Comparison of ENCODE assay signal across 14 cellular contexts in genomic region chr7:150971242-150972048, GRCh38. TPM values are rescaled to one million over a fixed set of nuclear protein-coding genes. Genes with fewer than 3 reads are reported as not detected.
DNase-seq lines count a peak whose midpoint lies in the region; ATAC-seq and TF ChIP-seq lines count a peak whose summit lies in the region.
"Had no signal": no experiment of that assay in that cellular context is flagged by ENCODE, and none has a peak within 500 bp of the region (broad histone marks: within the 10 kb centered on the region; RNA-seq: fewer than 3 reads in every experiment).

No MANE protein-coding gene starts in this region.

- H2AK9ac ChIP-seq in IMR-90 (replicated peaks; ENCODE audit: low read depth, low read length, poor library complexity), result peak overlapping the region; percentile 13

- H3K4me1 ChIP-seq in IMR-90 (ENCODE audit: control insufficient read depth, insufficient read depth, low read length) (peaks cover 20% of the 10 kb centered on the region; the same call in 1 of the 2 replicates), cardiac muscle cell (ENCODE audit: low read depth) (peaks cover 79% of the 10 kb centered on the region), ovary (ENCODE audit: insufficient read depth) (peaks cover 27% of the 10 kb centered on the region)

- BruUV-seq in IMR-90 (replicated peaks; lab: Mats Ljungman, UMichigan), result no TSS peak

- H2BK15ac ChIP-seq in IMR-90 (ENCODE audit: low read depth, low read length), result no peak overlapping the region

- no peak overlapping the region for H4K5ac ChIP-seq in IMR-90 (ENCODE audit: low read depth, low read length)

- TF ChIP-seq RAD21 in IMR-90 (IDR thresholded peaks at IDR 0.05; ENCODE audit: low read length), result no peak

- TF ChIP-seq POLR2A in IMR-90 (IDR thresholded peaks at IDR 0.05; ENCODE audit: low read depth, low read length) (no peak), ovary (IDR thresholded peaks at IDR 0.05) (no peak)

- no peak overlapping the region for H4K91ac ChIP-seq in IMR-90 (ENCODE audit: insufficient read depth, low read depth, low read length)

- no peak for DNase-seq in IMR-90
- DNase-seq in NCI-H345 treated with DMSO at 0.1 percent for 48 hours (lab: John Stamatoyannopoulos, UW; ENCODE audit: unreplicated experiment), result peak; percentile 38
- no peak for DNase-seq in cardiac muscle cell (ENCODE audit: low read depth in 1 of 2, low spot score in 1 of 2)
- peak; percentile 66 to 74 (median 71) for DNase-seq in ovary
- DNase-seq in activated naive CD8-positive, alpha-beta T cell treated with anti-CD3 and anti-CD28 coated beads, Interleukin-2, amount 50 U/mL, for 24 hours, result no peak
- no peak for DNase-seq in GM10248 (ENCODE audit: extremely low spot score)
- DNase-seq: activated CD4-positive, alpha-beta T cell treated with anti-CD3 and anti-CD28 coated beads for 1 hour; stimulated activated CD4-positive, alpha-beta T cell treated with anti-CD3 and anti-CD28 coated beads, Interleukin-2, amount 100 ng/mL, for 24 hours; stimulated activated naive CD4-positive, alpha-beta T cell treated with Interleukin-2 at 50 U/mL for 16 hours had no signal

- no peak overlapping the region for H3K4ac ChIP-seq in IMR-90 (ENCODE audit: low read depth, low read length)

- POLR2A ChIA-PET in IMR-90 (lab: Charles Lee; ENCODE audit: unreplicated experiment) (no interaction called here), GM10248 (lab: Yijun Ruan, JAX) (no interaction called here)

- H3K27ac ChIP-seq in IMR-90 (ENCODE audit: insufficient read depth, low read length), result no peak overlapping the region; the same call in 1 of the 2 replicates
- H3K27ac ChIP-seq in cardiac muscle cell, result peak overlapping the region; percentile 80
- H3K27ac ChIP-seq in ovary, result peak overlapping the region in 1 of 2 donors; percentile 67
- H3K27ac ChIP-seq: SK-N-MC had no signal

- H3K56ac ChIP-seq in IMR-90 (ENCODE audit: extremely low read depth, insufficient read depth, low read length), result no peak overlapping the region

- no peaks in the 10 kb centered on the region for H3K79me1 ChIP-seq in IMR-90 (ENCODE audit: low read depth in 1 of 2, low read length in 2 of 2)

- TF ChIP-seq CTCF in IMR-90 (conservative IDR thresholded peaks at IDR 0.05; ENCODE audit: low read depth, low read length) (no peak), cardiac muscle cell (IDR thresholded peaks at IDR 0.05; ENCODE audit: low read depth, low read length) (no peak), ovary (IDR thresholded peaks at IDR 0.05) (no peak), GM10248 (IDR thresholded peaks at IDR 0.05; ENCODE audit: control extremely low read depth, extremely low read depth, low read depth, missing control alignments) (no peak)

- H3K4me3 ChIP-seq in IMR-90 (ENCODE audit: insufficient read depth, low read depth, low read length) (no peak overlapping the region), cardiac muscle cell (no peak overlapping the region), ovary (no peak overlapping the region)
- H3K4me3 ChIP-seq: SK-N-MC had no signal

- H2AK5ac ChIP-seq in IMR-90 (ENCODE audit: low read depth, low read length), result no peak overlapping the region

- no peak overlapping the region for H2BK120ac ChIP-seq in IMR-90 (ENCODE audit: low read depth, low read length)

- WGBS in IMR-90 (ENCODE audit: extremely low coverage in 2 of 2, insufficient read length in 1 of 2), 2 experiments, result 33% methylated on average over 5 of the region's 17 CpGs; no CpG with 5 or more reads in 1 of the 2 experiments
- WGBS in ovary, 3 donors, result 17 to 32% (median 23%) methylated on average over 17 of the region's 17 CpGs

- in situ Hi-C loops in IMR-90 (cut with MboI; ENCODE audit: low sequenced_read_pairs), result no loop called here

- no peak for TF ChIP-seq EP300 in ovary (IDR thresholded peaks at IDR 0.05)

- H4K8ac ChIP-seq in IMR-90 (ENCODE audit: low read depth in 2 of 2, low read length in 2 of 2), result no peak overlapping the region

- H2AFZ ChIP-seq in IMR-90 (replicated peaks; ENCODE audit: low read length, poor library complexity), result peak overlapping the region; percentile 33

- no peak overlapping the region for H3K14ac ChIP-seq in IMR-90 (replicated peaks; ENCODE audit: low read depth, low read length)

- no peaks in the 10 kb centered on the region for H3K9me3 Mint-ChIP-seq in activated naive CD8-positive, alpha-beta T cell treated with anti-CD3 and anti-CD28 coated beads, Interleukin-2, amount 50 U/mL, for 24 hours
- H3K9me3 Mint-ChIP-seq: CD8-positive, alpha-beta T cell had no signal

- peaks cover 12% of the 10 kb centered on the region for H3K4me1 Mint-ChIP-seq in activated naive CD8-positive, alpha-beta T cell treated with anti-CD3 and anti-CD28 coated beads, Interleukin-2, amount 50 U/mL, for 24 hours

- no peaks in the 10 kb centered on the region; the same call in 1 of the 2 replicates for H4K20me1 ChIP-seq in IMR-90 (ENCODE audit: insufficient read depth, low read length)

- H3K9me3 ChIP-seq in IMR-90 (ENCODE audit: control insufficient read depth, insufficient read depth, low read length) (no peaks in the 10 kb centered on the region), cardiac muscle cell (ENCODE audit: low read depth) (no peaks in the 10 kb centered on the region), ovary (no peaks in the 10 kb centered on the region)

- H3K27me3 ChIP-seq in IMR-90 (ENCODE audit: control insufficient read depth, insufficient read depth, low read length), result peaks cover 35% of the 10 kb centered on the region
- no peaks in the 10 kb centered on the region for H3K27me3 ChIP-seq in cardiac muscle cell
- no peaks in the 10 kb centered on the region for H3K27me3 ChIP-seq in ovary

- dilution Hi-C loops in IMR-90 (cut with HindIII; ENCODE audit: low sequenced_read_pairs, unreplicated experiment), result no loop called here

- H3K27ac Mint-ChIP-seq in activated naive CD8-positive, alpha-beta T cell treated with anti-CD3 and anti-CD28 coated beads, Interleukin-2, amount 50 U/mL, for 24 hours, result no peak overlapping the region
- H3K27ac Mint-ChIP-seq: CD8-positive, alpha-beta T cell had no signal

- peaks cover 7% of the 10 kb centered on the region for H3K27me3 Mint-ChIP-seq in activated naive CD8-positive, alpha-beta T cell treated with anti-CD3 and anti-CD28 coated beads, Interleukin-2, amount 50 U/mL, for 24 hours

- CTCF ChIA-PET in IMR-90 (lab: Yijun Ruan, JAX) (interaction anchor here (0.6 to 1.2 kb wide), 2 partner anchors 17 to 90 kb away, joined by 4 read pairs; no protein-coding TSS in a partner anchor), GM10248 (lab: Yijun Ruan, JAX) (interaction anchor here (0.6 to 6.1 kb wide), 4 partner anchors 9 to 73 kb away, joined by 3 to 46 read pairs (median 4); no protein-coding TSS in a partner anchor)

- H3K18ac ChIP-seq in IMR-90 (ENCODE audit: low read depth, low read length), result no peak overlapping the region; the same call in 1 of the 2 replicates

- intact Hi-C loops in IMR-90 (cut with micrococcal nuclease) (no loop called here), ovary (cut with DNase I) (loop anchor here in 1 of 4 donors (10.0 kb wide), 1 partner anchor 187 kb away; no protein-coding TSS in a partner anchor)

- ATAC-seq in IMR-90 (ENCODE audit: low read depth) (no peak; the same call in 1 of the 2 replicates), HG03571 (IDR thresholded peaks at IDR 0.05; ENCODE audit: unreplicated experiment) (no peak), GM19328 (IDR thresholded peaks at IDR 0.05; ENCODE audit: unreplicated experiment) (no peak)
- no peak for ATAC-seq in activated naive CD8-positive, alpha-beta T cell treated with anti-CD3 and anti-CD28 coated beads, Interleukin-2, amount 50 U/mL, for 24 hours
- ATAC-seq: CD8-positive, alpha-beta T cell; esophagus mucosa had no signal

- no peak overlapping the region for H3K23ac ChIP-seq in IMR-90 (ENCODE audit: low read depth, low read length)

- H3K36me3 ChIP-seq in IMR-90 (ENCODE audit: control insufficient read depth, insufficient read depth, low read length), result no peaks in the 10 kb centered on the region; the same call in 1 of the 2 replicates
- peaks cover 7% of the 10 kb centered on the region for H3K36me3 ChIP-seq in cardiac muscle cell
- no peaks in the 10 kb centered on the region for H3K36me3 ChIP-seq in ovary

- H3K9me1 ChIP-seq in IMR-90 (ENCODE audit: insufficient read depth, low read length), result no peaks in the 10 kb centered on the region

- no peak overlapping the region; the same call in 1 of the 2 replicates for H3K4me2 ChIP-seq in IMR-90 (ENCODE audit: low read depth, low read length)

- no peak overlapping the region for H3K4me3 Mint-ChIP-seq in activated naive CD8-positive, alpha-beta T cell treated with anti-CD3 and anti-CD28 coated beads, Interleukin-2, amount 50 U/mL, for 24 hours
- H3K4me3 Mint-ChIP-seq: CD8-positive, alpha-beta T cell had no signal

- H3K36me3 Mint-ChIP-seq in activated naive CD8-positive, alpha-beta T cell treated with anti-CD3 and anti-CD28 coated beads, Interleukin-2, amount 50 U/mL, for 24 hours (ENCODE audit: low read depth), result no peaks in the 10 kb centered on the region
- H3K36me3 Mint-ChIP-seq: CD8-positive, alpha-beta T cell had no signal

- H2BK5ac ChIP-seq in IMR-90 (ENCODE audit: low read depth, low read length, poor library complexity, severe bottlenecking), result no peak overlapping the region

- no peak overlapping the region for H3K9ac ChIP-seq in IMR-90 (ENCODE audit: low read depth, low read length)

- no peak overlapping the region for H2BK20ac ChIP-seq in IMR-90 (ENCODE audit: low read depth, low read length)

RNA-seq across cellular contexts. Expression of gene KCNH2, which starts 6.7 kb away (rescaled TPM):
- total RNA-seq in IMR-90 (2012; rRNA removed) (0.56 and 0.90 TPM in 2 replicates), cardiac muscle cell (91.5 and 110 TPM in 2 replicates), ovary (10 to 100 TPM in 2 of 7 donors, 1 to 10 TPM in 5; 2.0 to 26.3 (median 8.0) TPM)
- polyA plus RNA-seq in IMR-90 (2012; rRNA removed) (1.6 and 2.1 TPM in 2 replicates), cardiac muscle cell (48.0 and 64.2 TPM in 2 replicates), ovary (1 to 10 TPM; 3.0 to 5.0 TPM)
- polyA plus RNA-seq in IMR-90 (2012; cell fraction: cytosol; rRNA removed), result 0.74 and 2.5 TPM in 2 replicates
- polyA plus RNA-seq in IMR-90 (2012; cell fraction: nucleus; rRNA removed; ENCODE audit: low replicate concordance), result 1.2 and 2.0 TPM in 2 replicates

RNA-seq across cellular contexts. Expression of gene NOS3, which starts 19.4 kb away (rescaled TPM):
- 0.28 and 0.72 TPM in 2 replicates for total RNA-seq in IMR-90 (2012; rRNA removed)
- polyA plus RNA-seq in IMR-90 (2012; rRNA removed), result 2.0 and 2.9 TPM in 2 replicates
- 1.2 and 1.9 TPM in 2 replicates for polyA plus RNA-seq in IMR-90 (2012; cell fraction: cytosol; rRNA removed)
- 1.0 and 3.3 TPM in 2 replicates for polyA plus RNA-seq in IMR-90 (2012; cell fraction: nucleus; rRNA removed; ENCODE audit: low replicate concordance)
- total RNA-seq in cardiac muscle cell, result 19.7 and 20.3 TPM in 2 replicates
- polyA plus RNA-seq in cardiac muscle cell, result 13.1 and 16.3 TPM in 2 replicates
- total RNA-seq in ovary, result 10 to 100 TPM in 1 of 7 donors, 1 to 10 TPM in 6; 2.9 to 26.0 (median 5.4) TPM
- polyA plus RNA-seq in ovary, result 1 to 10 TPM; 1.0 to 8.9 TPM

RNA-seq across cellular contexts. Expression of gene ATG9B, which starts 52.8 kb away (rescaled TPM):
- total RNA-seq in IMR-90 (2012; rRNA removed), result 0.18 TPM in 1 of 2 replicates, not detected in the other
- 0.91 and 1.1 TPM in 2 replicates for polyA plus RNA-seq in IMR-90 (2012; rRNA removed)
- polyA plus RNA-seq in IMR-90 (2012; cell fraction: cytosol; rRNA removed), result 0.22 and 0.49 TPM in 2 replicates
- polyA plus RNA-seq in IMR-90 (2012; cell fraction: nucleus; rRNA removed; ENCODE audit: low replicate concordance), result 3.2 and 5.6 TPM in 2 replicates
- total RNA-seq in cardiac muscle cell, result 7.1 and 8.4 TPM in 2 replicates
- 13.0 and 22.7 TPM in 2 replicates for polyA plus RNA-seq in cardiac muscle cell
- total RNA-seq in ovary, result 1 to 10 TPM in 1 of 7 donors, under 1 TPM in 6; 0.18 to 1.0 (median 0.40) TPM
- polyA plus RNA-seq in ovary, result under 1 TPM; 0.03 to 0.19 TPM

RNA-seq across cellular contexts. Expression of gene ABCB8, which starts 56.8 kb away (rescaled TPM):
- total RNA-seq in IMR-90 (2012; rRNA removed) (14.7 and 16.3 TPM in 2 replicates), cardiac muscle cell (27.2 and 29.2 TPM in 2 replicates), ovary (10 to 100 TPM; 15.5 to 45.2 (median 29.1) TPM)
- polyA plus RNA-seq in IMR-90 (2012; rRNA removed) (26.8 and 27.5 TPM in 2 replicates), cardiac muscle cell (18.4 and 20.4 TPM in 2 replicates), ovary (10 to 100 TPM in 1 of 2 donors, 1 to 10 TPM in 1; 6.1 to 14.7 TPM)
- 13.0 and 25.1 TPM in 2 replicates for polyA plus RNA-seq in IMR-90 (2012; cell fraction: cytosol; rRNA removed)
- 62.3 and 128 TPM in 2 replicates for polyA plus RNA-seq in IMR-90 (2012; cell fraction: nucleus; rRNA removed; ENCODE audit: low replicate concordance)

Comparison
In these comparisons a context has a peak if more than half of its experiments do, and no peak if none do; other contexts are left out.
1. DNase-seq: peak in NCI-H345 treated with DMSO at 0.1 percent for 48 hours (single experiment) and ovary (5 of 5); none in IMR-90 (single experiment), cardiac muscle cell (0 of 2), activated naive CD8-positive, alpha-beta T cell treated with anti-CD3 and anti-CD28 coated beads, Interleukin-2, amount 50 U/mL, for 24 hours (single experiment) and GM10248 (single experiment).